1 cellular context compared by ENCODE assay signal in the genomic region with DNA sequence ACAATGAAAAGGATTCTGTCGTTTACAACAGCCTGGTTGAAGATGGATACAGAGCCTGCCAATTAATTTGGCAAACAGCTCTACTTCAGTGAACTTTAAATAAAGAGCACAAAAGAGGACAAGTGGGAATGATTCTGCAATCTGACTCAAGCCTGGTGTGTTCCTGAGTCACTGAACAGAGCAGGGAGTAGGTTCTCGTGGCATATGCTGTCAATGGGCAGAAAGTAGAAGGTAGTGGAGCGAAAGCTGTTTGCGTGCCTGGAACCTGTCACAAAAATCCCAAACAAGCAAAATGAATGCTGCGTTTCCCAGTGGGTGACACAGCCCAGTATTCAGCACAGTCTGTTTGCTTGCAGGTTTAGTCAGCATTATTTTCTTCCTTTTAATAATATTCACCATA.
TF ChIP-seq lines count a peak whose summit lies in the region.

No MANE protein-coding gene starts in this region.

TF ChIP-seq in H1, 55 proteins besides CTCF, POLR2A, EP300 and RAD21:
- TF ChIP-seq POLR2AphosphoS5 (IDR thresholded peaks at IDR 0.05; ENCODE audit: low read depth, low read length): no peak
TF ChIP-seq in H1: peak in this region for 0.
